ENCODE assay signal across 9 cellular contexts in the genomic region with DNA sequence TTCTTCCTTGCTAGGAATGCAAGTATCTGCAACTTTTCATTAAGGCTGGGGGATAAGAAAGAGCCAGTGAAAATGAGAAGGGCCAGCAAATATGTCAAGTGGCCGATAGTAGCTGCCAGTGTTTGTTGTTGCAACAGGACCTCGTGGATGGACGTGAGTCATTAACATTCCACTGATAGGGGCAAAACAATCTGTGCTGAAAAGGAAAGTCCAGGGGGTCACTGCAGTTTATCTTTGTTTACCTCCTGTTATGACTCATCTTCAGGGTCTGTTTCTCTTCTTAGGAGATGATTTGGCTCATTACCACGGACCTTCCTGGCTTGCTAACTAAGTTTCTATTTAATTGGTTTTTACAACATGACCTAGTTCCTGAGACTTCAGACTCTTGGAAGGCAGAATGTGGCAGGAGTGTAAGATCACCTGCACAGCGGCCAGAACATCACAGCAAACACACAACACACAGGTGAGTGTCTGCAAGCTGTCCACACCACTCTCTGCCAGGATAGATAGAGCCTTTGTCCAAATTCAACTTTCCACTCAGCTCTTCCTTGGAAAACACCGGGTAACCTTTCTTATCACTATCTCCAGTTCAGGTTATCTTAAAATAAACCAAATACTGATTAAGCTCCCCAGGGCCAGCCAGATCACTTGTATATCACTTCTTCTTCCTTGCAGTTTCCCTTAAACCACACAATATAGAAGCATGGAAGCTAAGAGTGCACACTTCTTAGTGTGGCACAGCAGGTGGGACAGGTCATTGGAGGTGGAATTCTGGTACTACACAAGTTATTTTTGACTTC.
A peak's percentile ranks its signal among the peaks of the same experiment; 100 is the strongest.
DNase-seq lines count a peak whose midpoint lies in the region; ATAC-seq and TF ChIP-seq lines count a peak whose summit lies in the region.
"Had no signal": no experiment of that assay in that cellular context is flagged by ENCODE, and none has a peak within 500 bp of the region (broad histone marks: within the 10 kb centered on the region; RNA-seq: fewer than 3 reads in every experiment).

No MANE protein-coding gene starts in this region.

- H3K4me3 ChIP-seq in AG09309 (ENCODE audit: control insufficient read depth, low read depth, low read length) (no peak overlapping the region), LNCaP clone FGC (ENCODE audit: low read depth, low read length) (no peak overlapping the region), epithelial cell of proximal tubule (ENCODE audit: low read depth, low read length) (no peak overlapping the region), mucosa of descending colon (no peak overlapping the region)

- intact Hi-C loops in mucosa of descending colon (cut with DNase I, micrococcal nuclease), result no loop called here

- H3K9me3 ChIP-seq in mucosa of descending colon, result no peaks in the 10 kb centered on the region

- in situ Hi-C loops in GM13977 (cut with MboI; ENCODE audit: low pct_unique_long_range_greater_than_20kb, low sequenced_read_pairs, unreplicated experiment), result no loop called here

- DNase-seq in AG09309 (ENCODE audit: low read depth) (peak; percentile 24), LNCaP clone FGC (ENCODE audit: low read depth) (peak; percentile 7), epithelial cell of proximal tubule (ENCODE audit: low read depth) (peak; percentile 77), mucosa of descending colon (peak in 1 of 3 donors; percentile 6), NK-92 (lab: John Stamatoyannopoulos, UW; ENCODE audit: unreplicated experiment) (no peak), GM13977 (ENCODE audit: low spot score) (no peak)
- no peak for DNase-seq in effector CD8-positive, alpha-beta T cell (lab: John Stamatoyannopoulos, UW)
- DNase-seq: NCI-H1417 treated with DMSO at 0.1 percent for 48 hours had no signal

- ATAC-seq in mucosa of descending colon, result peak; percentile 32
- ATAC-seq in HG02798 (IDR thresholded peaks at IDR 0.05; ENCODE audit: poor library complexity, unreplicated experiment), result no peak

- TF ChIP-seq CTCF in AG09309 (IDR thresholded peaks at IDR 0.05; ENCODE audit: control insufficient read depth, insufficient read depth, low read depth, low read length, missing control alignments) (no peak), LNCaP clone FGC (IDR thresholded peaks at IDR 0.05; ENCODE audit: control insufficient read depth, extremely low read depth, insufficient read depth) (no peak), epithelial cell of proximal tubule (conservative IDR thresholded peaks at IDR 0.05; ENCODE audit: low read depth, low read length) (no peak), mucosa of descending colon (IDR thresholded peaks at IDR 0.05) (no peak), GM13977 (IDR thresholded peaks at IDR 0.05; ENCODE audit: extremely low read depth, insufficient read depth, missing control alignments) (no peak)

- H3K4me1 ChIP-seq in mucosa of descending colon (ENCODE audit: low read depth), result no peaks in the 10 kb centered on the region

- no peaks in the 10 kb centered on the region for H3K36me3 ChIP-seq in mucosa of descending colon (ENCODE audit: low read depth)

Comparison
In these comparisons a context has a peak if more than half of its experiments do, and no peak if none do; other contexts are left out.
1. DNase-seq: peak in AG09309 (single experiment), LNCaP clone FGC (single experiment) and epithelial cell of proximal tubule (single experiment); none in effector CD8-positive, alpha-beta T cell (single experiment), NK-92 (single experiment) and GM13977 (single experiment).